ENCODE assay signal across 15 cellular contexts in the genomic region with DNA sequence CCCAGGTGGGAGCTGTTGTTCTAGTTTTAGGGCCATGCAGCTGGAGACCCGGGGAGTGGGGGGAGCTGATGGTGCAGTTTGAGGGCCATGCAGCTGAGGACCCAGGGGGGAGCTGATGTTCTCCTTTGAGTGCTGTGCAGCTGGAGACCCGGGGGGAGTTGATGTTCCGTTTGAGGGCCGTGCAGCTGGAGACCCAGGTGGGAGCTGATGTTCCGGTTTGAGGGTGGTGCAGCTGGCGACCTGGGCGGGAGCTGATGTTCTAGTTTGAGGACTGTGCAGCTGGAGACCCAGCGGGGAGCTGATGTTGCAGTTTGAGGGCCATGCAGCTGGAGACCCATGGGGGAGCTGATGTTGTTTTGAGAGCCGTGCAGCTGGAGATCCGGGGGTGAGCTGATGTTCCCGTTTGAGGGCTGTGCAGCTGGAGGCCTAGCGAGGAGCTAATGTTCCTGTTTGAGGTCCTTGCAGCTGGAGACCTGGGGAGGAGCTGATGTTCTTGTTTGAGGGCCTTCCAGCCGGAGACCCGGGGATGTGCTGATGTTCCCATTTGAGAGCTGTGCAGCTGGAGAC.
"Had no signal": no experiment of that assay in that cellular context is flagged by ENCODE, and none has a peak within 500 bp of the region (broad histone marks: within the 10 kb centered on the region; RNA-seq: fewer than 3 reads in every experiment).

No MANE protein-coding gene starts in this region.

- H3K9me3 ChIP-seq: esophagus squamous epithelium, pancreas, SJCRH30, tibial nerve had no signal

- H3K4me3 ChIP-seq: esophagus squamous epithelium, pancreas, SJCRH30, skin epidermis, tibial nerve had no signal

- H3K27ac ChIP-seq: esophagus squamous epithelium, pancreas, SJCRH30, skin epidermis, tibial nerve had no signal

- H3K4me1 ChIP-seq: pancreas, SJCRH30, tibial nerve had no signal

- H3K9me3 Mint-ChIP-seq: activated CD4-positive, alpha-beta memory T cell treated with anti-CD3 and anti-CD28 coated beads, Interleukin-2, amount 10 ng/mL, durations not matched to agents 7 days and 5 days; activated T-cell treated with anti-CD3 and anti-CD28 coated beads, Interleukin-2, amount 50 U/mL, for 72 hours had no signal

- H3K27me3 ChIP-seq: esophagus squamous epithelium, pancreas, SJCRH30, tibial nerve had no signal

- H3K4me1 Mint-ChIP-seq: nephron had no signal

- H3K27me3 Mint-ChIP-seq: activated CD4-positive, alpha-beta memory T cell treated with anti-CD3 and anti-CD28 coated beads, Interleukin-2, amount 10 ng/mL, durations not matched to agents 7 days and 5 days had no signal

- DNase-seq: activated CD4-positive, alpha-beta memory T cell treated with anti-CD3 and anti-CD28 coated beads, Interleukin-2, amount 10 ng/mL, durations not matched to agents 7 days and 5 days; activated CD4-positive, alpha-beta T cell treated with anti-CD3 and anti-CD28 coated beads for 1 hour; activated naive CD4-positive, alpha-beta T cell treated with Interleukin-2 at 50 U/mL for 16 hours; activated T-cell treated with anti-CD3 and anti-CD28 coated beads, Interleukin-2, amount 50 U/mL, for 72 hours; dermis blood vessel endothelial cell; esophagus squamous epithelium; foreskin fibroblast; glutamatergic neuron; left cardiac atrium; SJCRH30; T-helper 9 cell had no signal

- H3K36me3 ChIP-seq: pancreas, SJCRH30 had no signal

- ATAC-seq: activated T-cell treated with anti-CD3 and anti-CD28 coated beads, Interleukin-2, amount 50 U/mL, for 72 hours; left cardiac atrium; pancreas had no signal

- H3K4me3 Mint-ChIP-seq: activated CD4-positive, alpha-beta memory T cell treated with anti-CD3 and anti-CD28 coated beads, Interleukin-2, amount 10 ng/mL, durations not matched to agents 7 days and 5 days; activated T-cell treated with anti-CD3 and anti-CD28 coated beads, Interleukin-2, amount 50 U/mL, for 72 hours; nephron had no signal

- H3K27ac Mint-ChIP-seq: activated CD4-positive, alpha-beta memory T cell treated with anti-CD3 and anti-CD28 coated beads, Interleukin-2, amount 10 ng/mL, durations not matched to agents 7 days and 5 days; activated T-cell treated with anti-CD3 and anti-CD28 coated beads, Interleukin-2, amount 50 U/mL, for 72 hours; nephron had no signal
